ENCODE assay signal across 16 cellular contexts in the genomic region with DNA sequence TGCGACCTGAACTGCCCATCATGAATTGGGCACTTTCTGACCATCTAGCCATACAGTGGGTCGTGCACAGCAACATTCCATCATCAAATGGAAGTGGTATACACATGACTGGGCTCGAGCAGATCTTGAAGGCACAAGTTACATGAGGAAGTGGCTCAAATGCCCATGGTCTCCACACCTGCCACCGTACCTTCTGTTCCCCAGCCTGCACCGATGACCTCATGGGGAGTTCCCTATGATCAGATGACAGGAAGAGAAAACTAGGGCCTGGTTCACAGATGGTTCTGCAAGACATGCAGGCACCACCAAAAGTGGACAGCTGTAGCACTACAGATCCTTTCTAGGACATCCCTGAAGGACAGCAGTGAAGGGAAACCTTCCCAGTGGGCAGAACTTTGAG. TPM values are rescaled to one million over a fixed set of nuclear protein-coding genes. Genes with fewer than 3 reads are reported as not detected.
DNase-seq lines count a peak whose midpoint lies in the region; ATAC-seq and TF ChIP-seq lines count a peak whose summit lies in the region.
"Had no signal": no experiment of that assay in that cellular context is flagged by ENCODE, and none has a peak within 500 bp of the region (broad histone marks: within the 10 kb centered on the region; RNA-seq: fewer than 3 reads in every experiment).

No MANE protein-coding gene starts in this region.

- no peak overlapping the region for H3K27ac ChIP-seq in endodermal cell (ENCODE audit: low read depth, low read length)
- no peak overlapping the region for H3K27ac ChIP-seq in prostate gland

- H3K4me1 ChIP-seq in endodermal cell (ENCODE audit: control insufficient read depth, insufficient read depth, low read length) (peaks cover 4% of the 10 kb centered on the region), prostate gland (replicated peaks) (no peaks in the 10 kb centered on the region)

- H3K9me3 ChIP-seq in endodermal cell (ENCODE audit: control insufficient read depth, low read length), result peaks cover 13% of the 10 kb centered on the region
- H3K9me3 ChIP-seq in prostate gland, result no peaks in the 10 kb centered on the region

- H3K36me3 Mint-ChIP-seq in activated T-helper 1 cell treated with anti-CD3 and anti-CD28 coated beads, Interleukin-12 subunit alpha, Interleukin-12 subunit beta, Interleukin-2, Interleukin-4 antibody, amounts not matched to agents 30 ng/mL and 10 ng/mL and 1 ng/mL, durations not matched to agents 14 hours and 24 hours and 36 hours (ENCODE audit: low read depth), result peaks cover 29% of the 10 kb centered on the region
- H3K36me3 Mint-ChIP-seq in endodermal cell (ENCODE audit: low read depth), result peaks cover 63% of the 10 kb centered on the region
- H3K36me3 Mint-ChIP-seq in chondrocyte (ENCODE audit: low read depth), result peaks cover 14% of the 10 kb centered on the region

- peak; percentile 61 for ATAC-seq in GM19043 (IDR thresholded peaks at IDR 0.05; ENCODE audit: low read depth, unreplicated experiment)
- peak; percentile 73 for ATAC-seq in HG02943 (IDR thresholded peaks at IDR 0.05; ENCODE audit: low read depth, unreplicated experiment)
- ATAC-seq: activated CD8-positive, alpha-beta T cell treated with anti-CD3 and anti-CD28 coated beads, Interleukin-2, amount 10 ng/mL, durations not matched to agents 7 days and 5 days had no signal

- H3K4me1 Mint-ChIP-seq in activated T-helper 1 cell treated with anti-CD3 and anti-CD28 coated beads, Interleukin-12 subunit alpha, Interleukin-12 subunit beta, Interleukin-2, Interleukin-4 antibody, amounts not matched to agents 30 ng/mL and 10 ng/mL and 1 ng/mL, durations not matched to agents 14 hours and 24 hours and 36 hours (ENCODE audit: low read depth), result peaks cover 18% of the 10 kb centered on the region
- peaks cover 25% of the 10 kb centered on the region for H3K4me1 Mint-ChIP-seq in endodermal cell
- H3K4me1 Mint-ChIP-seq in chondrocyte (ENCODE audit: low read depth), result no peaks in the 10 kb centered on the region

- TF ChIP-seq POLR2A in prostate gland (IDR thresholded peaks at IDR 0.05), result no peak

- WGBS in endodermal cell (ENCODE audit: insufficient coverage in 1 of 2, insufficient read length in 1 of 2), 2 experiments, result 91 to 96% methylated on average over 5 of the region's 5 CpGs
- WGBS in prostate gland, result 93% methylated on average over 5 of the region's 5 CpGs

- peaks cover 2% of the 10 kb centered on the region for H3K36me3 ChIP-seq in GM06990 (ENCODE audit: control insufficient read depth, insufficient read depth, low read length)
- H3K36me3 ChIP-seq in endodermal cell (ENCODE audit: control insufficient read depth, insufficient read depth, low read length), result peaks cover 34% of the 10 kb centered on the region
- no peaks in the 10 kb centered on the region for H3K36me3 ChIP-seq in prostate gland

- H3K9me3 Mint-ChIP-seq in activated T-helper 1 cell treated with anti-CD3 and anti-CD28 coated beads, Interleukin-12 subunit alpha, Interleukin-12 subunit beta, Interleukin-2, Interleukin-4 antibody, amounts not matched to agents 30 ng/mL and 10 ng/mL and 1 ng/mL, durations not matched to agents 14 hours and 24 hours and 36 hours, result no peaks in the 10 kb centered on the region
- H3K9me3 Mint-ChIP-seq in endodermal cell, result peaks cover 16% of the 10 kb centered on the region
- no peaks in the 10 kb centered on the region for H3K9me3 Mint-ChIP-seq in chondrocyte (ENCODE audit: low read depth)

- intact Hi-C loops in activated T-helper 1 cell treated with anti-CD3 and anti-CD28 coated beads, Interleukin-12 subunit alpha, Interleukin-12 subunit beta, Interleukin-2, Interleukin-4 antibody, amounts not matched to agents 30 ng/mL and 10 ng/mL and 1 ng/mL, durations not matched to agents 14 hours and 24 hours and 36 hours (cut with micrococcal nuclease), result no loop called here
- intact Hi-C loops in prostate gland (cut with DNase I), result no loop called here

- H3K27me3 ChIP-seq in GM06990 (replicated peaks; ENCODE audit: control insufficient read depth, insufficient read depth, low read length) (no peaks in the 10 kb centered on the region), endodermal cell (ENCODE audit: control insufficient read depth, insufficient read depth, low read length, poor library complexity, severe bottlenecking) (no peaks in the 10 kb centered on the region), prostate gland (replicated peaks; ENCODE audit: insufficient read depth) (no peaks in the 10 kb centered on the region)

- DNase-seq in GM06990 (ENCODE audit: extremely low read depth, insufficient read length) (peak; percentile 31), NCI-H345 treated with DMSO at 0.1 percent for 48 hours (lab: John Stamatoyannopoulos, UW; ENCODE audit: unreplicated experiment) (no peak), endodermal cell (no peak), prostate gland (ENCODE audit: low spot score) (no peak), chondrocyte (ENCODE audit: low spot score) (no peak)
- peak; percentile 9 for DNase-seq in activated T-helper 1 cell treated with anti-CD3 and anti-CD28 coated beads, Interleukin-12 subunit alpha, Interleukin-12 subunit beta, Interleukin-2, Interleukin-4 antibody, amounts not matched to agents 30 ng/mL and 10 ng/mL and 1 ng/mL, durations not matched to agents 14 hours and 24 hours and 36 hours (ENCODE audit: low spot score)
- DNase-seq: activated CD8-positive, alpha-beta T cell treated with anti-CD3 and anti-CD28 coated beads, Interleukin-2, amount 10 ng/mL, durations not matched to agents 7 days and 5 days; activated naive CD4-positive, alpha-beta T cell; KG1; kidney glomerular epithelial cell; NCI-H1436 treated with DMSO at 0.1 percent for 48 hours; NCI-H69; Right ventricle myocardium superior; stimulated activated naive CD4-positive, alpha-beta T cell treated with Interleukin-2 at 50 U/mL for 16 hours had no signal

- no peaks in the 10 kb centered on the region for H3K27me3 Mint-ChIP-seq in activated T-helper 1 cell treated with anti-CD3 and anti-CD28 coated beads, Interleukin-12 subunit alpha, Interleukin-12 subunit beta, Interleukin-2, Interleukin-4 antibody, amounts not matched to agents 30 ng/mL and 10 ng/mL and 1 ng/mL, durations not matched to agents 14 hours and 24 hours and 36 hours (ENCODE audit: insufficient read depth)
- H3K27me3 Mint-ChIP-seq in endodermal cell (ENCODE audit: insufficient read depth), result no peaks in the 10 kb centered on the region
- no peaks in the 10 kb centered on the region for H3K27me3 Mint-ChIP-seq in chondrocyte (ENCODE audit: low read depth)

- peak overlapping the region; percentile 45 for H3K27ac Mint-ChIP-seq in activated T-helper 1 cell treated with anti-CD3 and anti-CD28 coated beads, Interleukin-12 subunit alpha, Interleukin-12 subunit beta, Interleukin-2, Interleukin-4 antibody, amounts not matched to agents 30 ng/mL and 10 ng/mL and 1 ng/mL, durations not matched to agents 14 hours and 24 hours and 36 hours
- H3K27ac Mint-ChIP-seq in endodermal cell (no peak overlapping the region), chondrocyte (ENCODE audit: unreplicated experiment) (no peak overlapping the region)
- H3K27ac Mint-ChIP-seq: activated CD8-positive, alpha-beta T cell treated with anti-CD3 and anti-CD28 coated beads, Interleukin-2, amount 10 ng/mL, durations not matched to agents 7 days and 5 days had no signal

- no peak for TF ChIP-seq CTCF in GM06990 (IDR thresholded peaks at IDR 0.05; ENCODE audit: insufficient read depth, low read length, poor library complexity, severe bottlenecking)
- no peak for TF ChIP-seq CTCF in endodermal cell (conservative IDR thresholded peaks at IDR 0.05)
- no peak for TF ChIP-seq CTCF in prostate gland (IDR thresholded peaks at IDR 0.05)
- TF ChIP-seq CTCF in chondrocyte (IDR thresholded peaks at IDR 0.05), result no peak

- H3K4me3 ChIP-seq in GM06990 (replicated peaks; ENCODE audit: low read depth, low read length), result no peak overlapping the region
- H3K4me3 ChIP-seq in endodermal cell (ENCODE audit: low read length), result no peak overlapping the region
- H3K4me3 ChIP-seq in prostate gland, result no peak overlapping the region

- no peak overlapping the region for H3K9ac ChIP-seq in endodermal cell (ENCODE audit: extremely low read depth, low read length, poor library complexity, severe bottlenecking)

- H3K4me3 Mint-ChIP-seq in activated T-helper 1 cell treated with anti-CD3 and anti-CD28 coated beads, Interleukin-12 subunit alpha, Interleukin-12 subunit beta, Interleukin-2, Interleukin-4 antibody, amounts not matched to agents 30 ng/mL and 10 ng/mL and 1 ng/mL, durations not matched to agents 14 hours and 24 hours and 36 hours, result no peak overlapping the region
- H3K4me3 Mint-ChIP-seq in endodermal cell, result no peak overlapping the region
- H3K4me3 Mint-ChIP-seq in chondrocyte (ENCODE audit: unreplicated experiment), result no peak overlapping the region
- H3K4me3 Mint-ChIP-seq: activated CD8-positive, alpha-beta T cell treated with anti-CD3 and anti-CD28 coated beads, Interleukin-2, amount 10 ng/mL, durations not matched to agents 7 days and 5 days had no signal

RNA-seq across cellular contexts. Expression of gene MTMR12, which starts 21.8 kb away (rescaled TPM):
- 26.2 and 29.9 TPM in 2 replicates for total RNA-seq in activated T-helper 1 cell treated with anti-CD3 and anti-CD28 coated beads, Interleukin-12 subunit alpha, Interleukin-12 subunit beta, Interleukin-2, Interleukin-4 antibody, amounts not matched to agents 30 ng/mL and 10 ng/mL and 1 ng/mL, durations not matched to agents 14 hours and 24 hours and 36 hours
- total RNA-seq in endodermal cell (10 to 100 TPM; 32.7 to 33.3 TPM), prostate gland (10 to 100 TPM; 43.1 to 70.7 TPM), chondrocyte (19.0 to 20.4 TPM (median 19.8 TPM) in 3 replicates)
- polyA plus RNA-seq in endodermal cell (2013, experiment 1 of 2), result 24.2 TPM
- 22.1 TPM for polyA plus RNA-seq in endodermal cell (2013, experiment 2 of 2)

Comparison
In these comparisons a context has a peak if more than half of its experiments do, and no peak if none do; other contexts are left out.
1. DNase-seq: peak in GM06990 (single experiment) and activated T-helper 1 cell treated with anti-CD3 and anti-CD28 coated beads, Interleukin-12 subunit alpha, Interleukin-12 subunit beta, Interleukin-2, Interleukin-4 antibody, amounts not matched to agents 30 ng/mL and 10 ng/mL and 1 ng/mL, durations not matched to agents 14 hours and 24 hours and 36 hours (single experiment); none in NCI-H345 treated with DMSO at 0.1 percent for 48 hours (single experiment), endodermal cell (single experiment), prostate gland (single experiment) and chondrocyte (single experiment).